20 cellular contexts compared by ENCODE assay signal in genomic region chr4:55036405-55036804, GRCh38.
A peak's percentile ranks its signal among the peaks of the same experiment; 100 is the strongest.
DNase-seq lines count a peak whose midpoint lies in the region; ATAC-seq and TF ChIP-seq lines count a peak whose summit lies in the region.
"Had no signal": no experiment of that assay in that cellular context is flagged by ENCODE, and none has a peak within 500 bp of the region (broad histone marks: within the 10 kb centered on the region; RNA-seq: fewer than 3 reads in every experiment).

No MANE protein-coding gene starts in this region.

- H3K36me3 ChIP-seq in GM23338 (ENCODE audit: insufficient read depth) (no peaks in the 10 kb centered on the region), MG63 (no peaks in the 10 kb centered on the region)
- H3K36me3 ChIP-seq: SJCRH30 had no signal

- no peak overlapping the region for H3K27ac ChIP-seq in GM23338 (ENCODE audit: low read depth)
- H3K27ac ChIP-seq in foreskin keratinocyte = no peak overlapping the region
- H3K27ac ChIP-seq: GM23248, SJCRH30 had no signal

- H3K9me2 ChIP-seq in GM23338 (ENCODE audit: insufficient read depth) = 0 out of 2 replicates have a peak, but pooled peaks cover 4% of the 10 kb centered on the region

- no peaks in the 10 kb centered on the region for H3F3A ChIP-seq in GM23338 (replicated peaks; ENCODE audit: low read depth)

- no peaks in the 10 kb centered on the region for H3K79me2 ChIP-seq in GM23338 (replicated peaks; ENCODE audit: insufficient read depth)

- POLR2A ChIA-PET in WTC11 (lab: Charles Lee) = no interaction called here
- POLR2A ChIA-PET in naive thymus-derived CD8-positive, alpha-beta T cell (lab: Charles Lee) = no interaction called here

- H3K4me3 ChIP-seq in GM23338 = no peak overlapping the region
- H3K4me3 ChIP-seq in MG63 = no peak overlapping the region
- H3K4me3 ChIP-seq: GM23248, SJCRH30 had no signal

- CTCF ChIA-PET in WTC11 (lab: Charles Lee) = interaction anchor here (1.2 to 1.3 kb wide), 3 partner anchors 65 to 149 kb away, joined by 3 read pairs; no protein-coding TSS in a partner anchor

- no peaks in the 10 kb centered on the region; the same call in 1 of the 2 replicates for H3K4me1 ChIP-seq in GM23338 (ENCODE audit: insufficient read depth)
- no peaks in the 10 kb centered on the region for H3K4me1 ChIP-seq in foreskin keratinocyte

- H3K27ac Mint-ChIP-seq in GM23338 (no peak overlapping the region), WTC11 (no peak overlapping the region), nephron progenitor cell (peak overlapping the region; percentile 18)
- H3K27ac Mint-ChIP-seq in naive thymus-derived CD8-positive, alpha-beta T cell = no peak overlapping the region
- H3K27ac Mint-ChIP-seq: B cell; CD4-positive, CD25-positive, alpha-beta regulatory T cell had no signal

- H3K27me3 Mint-ChIP-seq in GM23338 (ENCODE audit: insufficient read depth, low read depth, poor library complexity) = no peaks in the 10 kb centered on the region
- peaks cover 5% of the 10 kb centered on the region; the same call in 1 of the 2 replicates for H3K27me3 Mint-ChIP-seq in WTC11 (ENCODE audit: low read depth)
- peaks cover 3% of the 10 kb centered on the region for H3K27me3 Mint-ChIP-seq in nephron progenitor cell (ENCODE audit: low read depth, poor library complexity)
- peaks cover 2 to 60% (median 12%) of the 10 kb centered on the region in 5 donors for H3K27me3 Mint-ChIP-seq in naive thymus-derived CD8-positive, alpha-beta T cell
- H3K27me3 Mint-ChIP-seq: CD4-positive, CD25-positive, alpha-beta regulatory T cell had no signal

- no peak overlapping the region for H3K4me2 ChIP-seq in GM23338

- H2AFZ ChIP-seq in GM23338 = peak overlapping the region; percentile 87
- H2AFZ ChIP-seq: GM23248 had no signal

- H3K4me1 Mint-ChIP-seq in GM23338 (peaks cover 4% of the 10 kb centered on the region; the same call in 2 of the 3 replicates), WTC11 (peaks cover 7% of the 10 kb centered on the region), nephron progenitor cell (peaks cover 50% of the 10 kb centered on the region)
- no peaks in the 10 kb centered on the region for H3K4me1 Mint-ChIP-seq in naive thymus-derived CD8-positive, alpha-beta T cell
- H3K4me1 Mint-ChIP-seq: B cell; CD4-positive, CD25-positive, alpha-beta regulatory T cell had no signal

- H3K4me3 Mint-ChIP-seq in GM23338 (no peak overlapping the region), WTC11 (no peak overlapping the region), nephron progenitor cell (no peak overlapping the region)
- H3K4me3 Mint-ChIP-seq in naive thymus-derived CD8-positive, alpha-beta T cell = no peak overlapping the region
- H3K4me3 Mint-ChIP-seq: B cell; CD4-positive, CD25-positive, alpha-beta regulatory T cell had no signal

- ATAC-seq in GM23338 (peak; percentile 82), WTC11 (peak; percentile 85), foreskin keratinocyte (peak; percentile 36), GM21723 (IDR thresholded peaks at IDR 0.05; ENCODE audit: unreplicated experiment) (no peak)
- no peak for ATAC-seq in naive thymus-derived CD8-positive, alpha-beta T cell

- H3K36me3 Mint-ChIP-seq in GM23338 (ENCODE audit: low read depth) (peaks cover 17% of the 10 kb centered on the region), WTC11 (peaks cover 18% of the 10 kb centered on the region), nephron progenitor cell (ENCODE audit: low read depth) (peaks cover 16% of the 10 kb centered on the region)
- H3K36me3 Mint-ChIP-seq in naive thymus-derived CD8-positive, alpha-beta T cell = peaks cover 0 to 4% (median 0%) of the 10 kb centered on the region in 3 donors
- H3K36me3 Mint-ChIP-seq: CD4-positive, CD25-positive, alpha-beta regulatory T cell had no signal

- H3K9me3 ChIP-seq in MG63 = no peaks in the 10 kb centered on the region
- H3K9me3 ChIP-seq: SJCRH30 had no signal

- H3K27me3 ChIP-seq in GM23338 (ENCODE audit: insufficient read depth) = no peaks in the 10 kb centered on the region
- no peaks in the 10 kb centered on the region for H3K27me3 ChIP-seq in foreskin keratinocyte
- H3K27me3 ChIP-seq in MG63 = no peaks in the 10 kb centered on the region
- H3K27me3 ChIP-seq: SJCRH30 had no signal

- H3K9me3 Mint-ChIP-seq in GM23338 (peaks cover 18% of the 10 kb centered on the region), WTC11 (peaks cover 19% of the 10 kb centered on the region), nephron progenitor cell (peaks cover 21% of the 10 kb centered on the region)
- peaks cover 0 to 15% (median 0%) of the 10 kb centered on the region in 9 donors for H3K9me3 Mint-ChIP-seq in naive thymus-derived CD8-positive, alpha-beta T cell

- no peak for TF ChIP-seq CTCF in GM23338 (conservative IDR thresholded peaks at IDR 0.05; ENCODE audit: low read depth in 2 of 2)
- TF ChIP-seq CTCF in WTC11 (IDR thresholded peaks at IDR 0.05) = no peak
- no peak for TF ChIP-seq CTCF in foreskin keratinocyte (conservative IDR thresholded peaks at IDR 0.05)
- no peak for TF ChIP-seq CTCF in nephron progenitor cell (IDR thresholded peaks at IDR 0.05)

- DNase-seq in GM23338 (ENCODE audit: low spot score) = peak; percentile 17
- no peak for DNase-seq in WTC11 (ENCODE audit: low spot score)
- DNase-seq in foreskin keratinocyte = peak in 1 of 2 donors; percentile 48
- no peak for DNase-seq in nephron progenitor cell
- DNase-seq in MG63 = no peak
- DNase-seq in NCI-H510A (lab: John Stamatoyannopoulos, UW) = no peak
- DNase-seq in naive thymus-derived CD8-positive, alpha-beta T cell = no peak
- DNase-seq: 8988T; CD4-positive, CD25-positive, alpha-beta regulatory T cell; COR-L47; DMS 273 treated with DMSO at 0.1 percent for 48 hours; DND-41; GM23248; NCI-H1694 treated with DMSO at 0.1 percent for 48 hours; NCI-H510A treated with DMSO at 0.1 percent for 48 hours; NCI-H82; RPMI8226; SJCRH30 had no signal

- H4K20me1 ChIP-seq in GM23338 (replicated peaks; ENCODE audit: insufficient read depth) = no peaks in the 10 kb centered on the region

TF ChIP-seq in GM23338, 12 proteins besides CTCF, POLR2A, EP300 and RAD21:
- TF ChIP-seq ZNF114 (CRISPR knock-in tag; IDR thresholded peaks at IDR 0.05) (no peak), ZNF331 (CRISPR knock-in tag; IDR thresholded peaks at IDR 0.05; ENCODE audit: low read depth) (no peak), POLR2AphosphoS5 (IDR thresholded peaks at IDR 0.05; ENCODE audit: low read depth) (no peak), EZH2 (IDR thresholded peaks at IDR 0.05; ENCODE audit: low read depth, unreplicated experiment) (no peak), JUNB (IDR thresholded peaks at IDR 0.05; ENCODE audit: unreplicated experiment) (no peak), CREB1 (CRISPR knock-in tag; IDR thresholded peaks at IDR 0.05; ENCODE audit: low read depth) (no peak), ETS1 (IDR thresholded peaks at IDR 0.05) (no peak)

TF ChIP-seq in WTC11, 78 proteins besides CTCF, POLR2A, EP300 and RAD21 (continues in another document):
- TF ChIP-seq IRF1 (CRISPR knock-in tag; IDR thresholded peaks at IDR 0.05) = no peak
- no peak for TF ChIP-seq HMGA2 (CRISPR knock-in tag; IDR thresholded peaks at IDR 0.05)
- no peak for TF ChIP-seq JAZF1 (CRISPR knock-in tag; IDR thresholded peaks at IDR 0.05)
- no peak for TF ChIP-seq NFYB (CRISPR knock-in tag; conservative IDR thresholded peaks at IDR 0.05; ENCODE audit: low read depth)
- TF ChIP-seq HMGXB4 (CRISPR knock-in tag; IDR thresholded peaks at IDR 0.05) = no peak
- TF ChIP-seq TCF7 (CRISPR knock-in tag; IDR thresholded peaks at IDR 0.05; ENCODE audit: low read depth) = no peak
- no peak for TF ChIP-seq PREB (CRISPR knock-in tag; IDR thresholded peaks at IDR 0.05; ENCODE audit: borderline replicate concordance)
- TF ChIP-seq ERG (CRISPR knock-in tag; IDR thresholded peaks at IDR 0.05) = no peak
- no peak for TF ChIP-seq ZBTB21 (CRISPR knock-in tag; IDR thresholded peaks at IDR 0.05; ENCODE audit: borderline replicate concordance)

Comparison
In these comparisons a context has a peak if more than half of its experiments do, and no peak if none do; other contexts are left out.
1. ATAC-seq: peak in GM23338 (single experiment), WTC11 (single experiment) and foreskin keratinocyte (single experiment); none in GM21723 (single experiment) and naive thymus-derived CD8-positive, alpha-beta T cell (0 of 2).